8 cellular contexts compared by ENCODE assay signal in the genomic region with DNA sequence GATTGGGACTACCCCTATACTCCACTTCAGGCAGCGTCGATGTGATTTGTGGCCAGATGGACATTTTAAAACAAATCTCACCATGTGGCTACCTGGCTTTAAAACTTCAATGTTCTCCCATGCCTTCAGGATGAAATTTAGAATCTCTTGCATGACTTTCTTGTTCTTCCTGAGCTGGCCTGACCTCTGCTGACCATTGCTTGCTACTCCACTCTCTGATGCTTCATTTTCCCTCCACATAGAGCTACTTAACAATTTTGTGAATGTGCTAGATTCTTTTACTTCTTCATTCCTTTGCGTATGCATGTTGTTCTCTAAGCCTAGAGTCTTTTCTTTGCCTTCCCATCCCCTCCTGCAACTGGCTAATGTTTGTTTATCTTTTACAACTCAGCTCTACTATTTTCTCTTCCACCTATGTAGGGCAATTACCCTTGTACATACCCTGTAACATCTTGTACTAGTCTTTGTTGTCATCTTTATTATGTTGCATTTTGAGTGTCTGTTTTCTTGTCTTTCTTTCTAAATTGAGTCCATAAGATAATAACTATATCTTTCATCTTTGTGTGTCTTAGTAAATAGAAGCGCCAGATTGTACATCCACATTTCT. TPM values are rescaled to one million over a fixed set of nuclear protein-coding genes. Genes with fewer than 3 reads are reported as not detected.
DNase-seq lines count a peak whose midpoint lies in the region; ATAC-seq and TF ChIP-seq lines count a peak whose summit lies in the region.

No MANE protein-coding gene starts in this region.

- TF ChIP-seq CTCF in BE2C (IDR thresholded peaks at IDR 0.05; ENCODE audit: low read depth, low read length) (peak; percentile 61), GM13976 (IDR thresholded peaks at IDR 0.05; ENCODE audit: borderline replicate concordance, control extremely low read depth, extremely low read depth, insufficient read depth, missing control alignments) (peak; percentile 51), epithelial cell of esophagus (IDR thresholded peaks at IDR 0.05; ENCODE audit: insufficient read depth, low read depth, low read length, missing control alignments) (peak; percentile 54), ovary (IDR thresholded peaks at IDR 0.05) (peak; percentile 24 to 26 (median 24))

- H3K9me3 Mint-ChIP-seq in activated T-helper 2 cell treated with anti-CD3 and anti-CD28 coated beads, Interferon-gamma antibody, Interleukin-2, Interleukin-4, amounts not matched to agents 10 μg/mL and 5 μg/mL and 100 μg/mL, durations not matched to agents 14 hours and 24 hours and 36 hours, result no peaks in the 10 kb centered on the region

- H3K4me3 ChIP-seq in BE2C (ENCODE audit: low read depth, low read length) (no peak overlapping the region), epithelial cell of esophagus (ENCODE audit: low read length) (no peak overlapping the region), ovary (no peak overlapping the region)

- WGBS in ovary, 3 donors, result 62 to 70% (median 62%) methylated on average over 4 of the region's 4 CpGs

- intact Hi-C loops in ovary (cut with DNase I), result loop anchor here in 2 of 4 donors (10.0 kb wide), 2 partner anchors 190 to 440 kb away; a partner anchor contains a TSS
- intact Hi-C loops in activated T-helper 2 cell treated with anti-CD3 and anti-CD28 coated beads, Interferon-gamma antibody, Interleukin-2, Interleukin-4, amounts not matched to agents 10 μg/mL and 5 μg/mL and 100 μg/mL, durations not matched to agents 14 hours and 24 hours and 36 hours (cut with micrococcal nuclease), result loop anchor here (2.0 kb wide), 1 partner anchor 196 kb away; no protein-coding TSS in a partner anchor

- DNase-seq in BE2C, result peak; percentile 23
- peak; percentile 40 for DNase-seq in GM13976 (ENCODE audit: low spot score)
- DNase-seq in SK-MEL-5 (ENCODE audit: low read depth, low spot score), result peak; percentile 66
- DNase-seq in epithelial cell of esophagus (ENCODE audit: low read depth), result peak; percentile 50
- peak in 4 of 5 donors; percentile 16 to 53 (median 32) for DNase-seq in ovary
- no peak for DNase-seq in NCI-H1048 (lab: John Stamatoyannopoulos, UW)
- no peak for DNase-seq in activated T-helper 2 cell treated with anti-CD3 and anti-CD28 coated beads, Interferon-gamma antibody, Interleukin-2, Interleukin-4, amounts not matched to agents 10 μg/mL and 5 μg/mL and 100 μg/mL, durations not matched to agents 14 hours and 24 hours and 36 hours (ENCODE audit: low spot score)

- ATAC-seq in HG03378 (IDR thresholded peaks at IDR 0.05; ENCODE audit: unreplicated experiment), result no peak

- no peak for TF ChIP-seq POLR2A in ovary (IDR thresholded peaks at IDR 0.05)

- no peak overlapping the region for H3K27ac Mint-ChIP-seq in activated T-helper 2 cell treated with anti-CD3 and anti-CD28 coated beads, Interferon-gamma antibody, Interleukin-2, Interleukin-4, amounts not matched to agents 10 μg/mL and 5 μg/mL and 100 μg/mL, durations not matched to agents 14 hours and 24 hours and 36 hours

- TF ChIP-seq EP300 in ovary (IDR thresholded peaks at IDR 0.05), result no peak

- in situ Hi-C loops in GM13976 (cut with MboI; ENCODE audit: low sequenced_read_pairs, unreplicated experiment), result loop anchor here (25.0 kb wide), 1 partner anchor 467 kb away; a partner anchor contains a TSS
- in situ Hi-C loops in SK-MEL-5 (cut with HindIII; ENCODE audit: low pct_unique_long_range_greater_than_20kb, low sequenced_read_pairs), result no loop called here

- H3K27me3 ChIP-seq in BE2C, result no peaks in the 10 kb centered on the region
- H3K27me3 ChIP-seq in ovary, result no peaks in the 10 kb centered on the region

- H3K27ac ChIP-seq in ovary, result no peak overlapping the region

- H3K9me3 ChIP-seq in BE2C (no peaks in the 10 kb centered on the region; the same call in 1 of the 2 replicates), ovary (no peaks in the 10 kb centered on the region)

- H3K36me3 Mint-ChIP-seq in activated T-helper 2 cell treated with anti-CD3 and anti-CD28 coated beads, Interferon-gamma antibody, Interleukin-2, Interleukin-4, amounts not matched to agents 10 μg/mL and 5 μg/mL and 100 μg/mL, durations not matched to agents 14 hours and 24 hours and 36 hours (ENCODE audit: low read depth), result peaks cover 36% of the 10 kb centered on the region

- no peaks in the 10 kb centered on the region for H3K27me3 Mint-ChIP-seq in activated T-helper 2 cell treated with anti-CD3 and anti-CD28 coated beads, Interferon-gamma antibody, Interleukin-2, Interleukin-4, amounts not matched to agents 10 μg/mL and 5 μg/mL and 100 μg/mL, durations not matched to agents 14 hours and 24 hours and 36 hours (ENCODE audit: low read depth)

- H3K4me3 Mint-ChIP-seq in activated T-helper 2 cell treated with anti-CD3 and anti-CD28 coated beads, Interferon-gamma antibody, Interleukin-2, Interleukin-4, amounts not matched to agents 10 μg/mL and 5 μg/mL and 100 μg/mL, durations not matched to agents 14 hours and 24 hours and 36 hours (ENCODE audit: low read depth), result no peak overlapping the region

- H3K4me1 ChIP-seq in BE2C (no peaks in the 10 kb centered on the region), ovary (ENCODE audit: insufficient read depth) (no peaks in the 10 kb centered on the region)

- peaks cover 1% of the 10 kb centered on the region for H3K4me1 Mint-ChIP-seq in activated T-helper 2 cell treated with anti-CD3 and anti-CD28 coated beads, Interferon-gamma antibody, Interleukin-2, Interleukin-4, amounts not matched to agents 10 μg/mL and 5 μg/mL and 100 μg/mL, durations not matched to agents 14 hours and 24 hours and 36 hours (ENCODE audit: low read depth)

- H3K36me3 ChIP-seq in BE2C (peaks cover 41% of the 10 kb centered on the region), ovary (no peaks in the 10 kb centered on the region)

RNA-seq across cellular contexts. Expression of a gene that starts 41.2 kb away (rescaled TPM):
- polyA plus RNA-seq in BE2C (2012; ENCODE audit: insufficient read depth, insufficient read length, low read depth), result 54.2 TPM
- 10.7 and 10.8 TPM in 2 replicates for total RNA-seq in SK-MEL-5 (2014; rRNA removed; shearing (Covaris generic))
- 23.0 and 24.9 TPM in 2 replicates for polyA plus RNA-seq in SK-MEL-5 (2015; cell fraction: cytosol; rRNA removed)
- polyA plus RNA-seq in SK-MEL-5 (2015; cell fraction: nucleus; rRNA removed), result 19.5 and 23.0 TPM in 2 replicates
- 10 to 100 TPM; 58.7 to 92.4 (median 70.2) TPM for total RNA-seq in ovary
- polyA plus RNA-seq in ovary, result 10 to 100 TPM; 30.1 to 68.4 TPM
- total RNA-seq in activated T-helper 2 cell treated with anti-CD3 and anti-CD28 coated beads, Interferon-gamma antibody, Interleukin-2, Interleukin-4, amounts not matched to agents 10 μg/mL and 5 μg/mL and 100 μg/mL, durations not matched to agents 14 hours and 24 hours and 36 hours, result 71.7 and 75.1 TPM in 2 replicates

Comparison
In these comparisons a context has a peak if more than half of its experiments do, and no peak if none do; other contexts are left out.
1. DNase-seq: peak in BE2C (single experiment), GM13976 (single experiment), SK-MEL-5 (single experiment), epithelial cell of esophagus (single experiment) and ovary (4 of 5); none in NCI-H1048 (single experiment) and activated T-helper 2 cell treated with anti-CD3 and anti-CD28 coated beads, Interferon-gamma antibody, Interleukin-2, Interleukin-4, amounts not matched to agents 10 μg/mL and 5 μg/mL and 100 μg/mL, durations not matched to agents 14 hours and 24 hours and 36 hours (single experiment).
2. Peak in every context shown above with its lines, with median percentiles within 50 percentile points of each other: CTCF ChIP-seq.